ENCODE assay signal across 8 cellular contexts in the genomic region with DNA sequence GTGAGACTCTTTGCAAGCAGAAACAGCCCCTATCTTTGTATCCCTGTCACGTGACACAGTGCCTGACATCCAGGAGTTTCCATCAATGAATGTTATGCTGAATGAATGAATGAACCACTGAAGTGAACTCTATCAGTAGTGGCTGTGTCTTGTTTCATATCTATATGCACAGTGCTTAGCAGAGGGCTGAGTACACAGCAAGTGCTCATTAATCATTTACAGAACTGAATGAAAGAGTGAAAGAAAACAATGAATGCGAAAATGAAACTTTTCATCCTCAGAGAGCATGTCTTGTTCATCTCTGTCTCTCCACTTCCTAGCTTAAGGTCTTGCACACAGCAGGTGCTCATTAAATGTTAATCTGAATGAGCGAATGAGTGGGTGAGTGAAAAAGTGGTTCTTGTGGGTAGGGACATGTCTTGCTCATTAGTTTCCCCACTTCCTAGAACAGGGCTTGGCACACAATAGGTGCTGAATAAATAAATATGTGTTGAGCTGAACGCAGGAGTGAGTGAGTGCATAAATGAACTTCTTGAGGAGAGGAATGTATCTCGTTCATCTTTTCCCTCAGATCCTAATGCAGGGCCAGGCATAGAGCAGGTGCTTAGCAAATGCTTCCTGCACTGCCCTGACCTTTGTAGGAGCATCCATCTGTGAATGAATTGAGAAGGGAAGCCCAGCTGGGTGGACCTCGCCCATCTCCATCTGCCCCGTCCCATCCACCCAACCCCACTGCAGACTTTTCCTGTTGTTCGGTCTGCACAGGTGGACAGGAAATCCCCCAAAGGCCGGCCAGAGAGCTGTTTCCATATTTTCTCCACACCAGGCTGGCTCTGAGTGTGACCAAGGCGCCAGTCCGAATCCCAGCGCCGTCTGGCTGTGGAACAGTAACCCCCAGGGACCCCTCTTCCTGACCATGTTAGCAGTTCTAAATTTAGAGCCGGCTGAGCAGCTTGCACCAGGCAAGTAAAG.
DNase-seq lines count a peak whose midpoint lies in the region; ATAC-seq and FAIRE-seq lines count a peak whose summit lies in the region.

No MANE protein-coding gene starts in this region.

- FAIRE-seq in frontal cortex (lab: Jason Lieb, UNC), result no peak

- ATAC-seq in GM18511 (IDR thresholded peaks at IDR 0.05; ENCODE audit: unreplicated experiment) (peak; percentile 88), HG02623 (IDR thresholded peaks at IDR 0.05; ENCODE audit: unreplicated experiment) (peak; percentile 78)

- DNase-seq in UCSD-AML1 (lab: John Stamatoyannopoulos, UW; ENCODE audit: unreplicated experiment), result peak; percentile 51
- peak; percentile 96 to 99 for DNase-seq in lung microvascular endothelial cell (ENCODE audit: low read depth in 2 of 2)
- no peak for DNase-seq in cortex of kidney (lab: John Stamatoyannopoulos, UW)
- no peak for DNase-seq in frontal cortex (ENCODE audit: low spot score in 2 of 2)
- no peak for DNase-seq in activated effector memory CD4-positive, alpha-beta T cell treated with Interleukin-2 at 50 U/mL for 16 hours
- DNase-seq in stimulated activated naive CD4-positive, alpha-beta T cell treated with Interleukin-2 at 50 U/mL for 16 hours (lab: John Stamatoyannopoulos, UW), result no peak

Comparison
In these comparisons a context has a peak if more than half of its experiments do, and no peak if none do; other contexts are left out.
1. DNase-seq: peak in UCSD-AML1 (single experiment) and lung microvascular endothelial cell (2 of 2); none in cortex of kidney (single experiment), frontal cortex (0 of 2), activated effector memory CD4-positive, alpha-beta T cell treated with Interleukin-2 at 50 U/mL for 16 hours (single experiment) and stimulated activated naive CD4-positive, alpha-beta T cell treated with Interleukin-2 at 50 U/mL for 16 hours (single experiment).